ENCODE assay signal across 8 cellular contexts in the genomic region with DNA sequence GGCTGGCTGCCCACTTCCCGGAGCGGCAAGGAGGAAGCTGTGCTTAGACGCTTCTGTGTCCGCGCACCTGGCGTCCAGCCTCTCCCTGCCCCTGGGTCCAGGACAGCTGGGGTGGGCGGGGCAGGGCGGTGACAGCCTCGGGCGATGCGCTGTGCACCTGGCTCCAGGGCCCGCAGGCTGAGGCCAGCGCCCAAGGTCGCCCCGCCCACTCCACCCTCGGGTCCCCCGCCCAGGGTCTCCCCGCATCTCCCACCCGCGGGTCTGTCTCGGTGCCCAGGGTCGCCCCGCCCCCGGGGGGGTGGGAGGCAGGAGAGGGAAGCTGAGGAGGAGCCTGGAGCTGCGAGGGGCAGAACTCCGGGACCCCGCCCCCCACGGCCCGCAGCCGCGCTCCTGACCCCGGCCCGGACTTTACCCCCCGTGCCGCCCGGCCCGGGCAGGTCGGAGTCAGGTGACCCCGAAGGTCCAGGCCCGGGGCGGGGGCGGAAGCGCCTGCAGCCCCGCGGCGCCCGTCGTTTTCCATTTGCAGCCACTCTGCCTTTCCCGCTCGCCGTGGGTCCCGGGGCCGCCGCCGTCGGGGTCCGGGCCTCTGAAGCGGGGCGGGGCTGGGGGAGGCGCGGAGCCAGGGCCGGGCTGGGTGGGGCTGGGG. TPM values are rescaled to one million over a fixed set of nuclear protein-coding genes. Genes with fewer than 3 reads are reported as not detected.
DNase-seq lines count a peak whose midpoint lies in the region; ATAC-seq and TF ChIP-seq lines count a peak whose summit lies in the region.

A gene with protein sequence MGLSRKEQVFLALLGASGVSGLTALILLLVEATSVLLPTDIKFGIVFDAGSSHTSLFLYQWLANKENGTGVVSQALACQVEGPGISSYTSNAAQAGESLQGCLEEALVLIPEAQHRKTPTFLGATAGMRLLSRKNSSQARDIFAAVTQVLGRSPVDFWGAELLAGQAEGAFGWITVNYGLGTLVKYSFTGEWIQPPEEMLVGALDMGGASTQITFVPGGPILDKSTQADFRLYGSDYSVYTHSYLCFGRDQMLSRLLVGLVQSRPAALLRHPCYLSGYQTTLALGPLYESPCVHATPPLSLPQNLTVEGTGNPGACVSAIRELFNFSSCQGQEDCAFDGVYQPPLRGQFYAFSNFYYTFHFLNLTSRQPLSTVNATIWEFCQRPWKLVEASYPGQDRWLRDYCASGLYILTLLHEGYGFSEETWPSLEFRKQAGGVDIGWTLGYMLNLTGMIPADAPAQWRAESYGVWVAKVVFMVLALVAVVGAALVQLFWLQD (minus strand): TSS at position 69 of the 646 bp plus-strand sequence. CDS start 3,072 bp downstream, outside the sequence.

- no peak within 1 kb of the TSS for H3K9ac ChIP-seq in iPS-15b (ENCODE audit: low read depth, low read length)

- H3K4me1 Mint-ChIP-seq in Calu3 (ENCODE audit: low read depth, unreplicated experiment): peaks cover 6% of the 10 kb centered on the region
- peaks cover 9% of the 10 kb centered on the region for H3K4me1 Mint-ChIP-seq in activated T-helper 2 cell treated with anti-CD3 and anti-CD28 coated beads, Interferon-gamma antibody, Interleukin-2, Interleukin-4, amounts not matched to agents 10 μg/mL and 5 μg/mL and 100 μg/mL, durations not matched to agents 14 hours and 24 hours and 36 hours (ENCODE audit: low read depth)

- TF ChIP-seq CTCF in Calu3 (IDR thresholded peaks at IDR 0.05; ENCODE audit: unreplicated experiment): no peak

- DNase-seq in Calu3 (peak; percentile 71), LoVo (ENCODE audit: low spot score) (peak; percentile 79), medulla oblongata (ENCODE audit: extremely low spot score) (no peak), DMS114 treated with DMSO at 0.1 percent for 48 hours (lab: John Stamatoyannopoulos, UW; ENCODE audit: unreplicated experiment) (no peak)
- no peak for DNase-seq in activated T-helper 2 cell treated with anti-CD3 and anti-CD28 coated beads, Interferon-gamma antibody, Interleukin-2, Interleukin-4, amounts not matched to agents 10 μg/mL and 5 μg/mL and 100 μg/mL, durations not matched to agents 14 hours and 24 hours and 36 hours (ENCODE audit: low spot score)
- peak; percentile 27 for DNase-seq in stimulated activated naive CD8-positive, alpha-beta T cell treated with anti-CD3 and anti-CD28 coated beads, Interleukin-15, Interleukin-2, amounts not matched to agents 100 U/mL and 50 U/mL, for 24 hours
- DNase-seq in stimulated activated CD4-positive, alpha-beta T cell treated with anti-CD3 and anti-CD28 coated beads, Interleukin-4, amount 100 ng/mL, for 4 hours: no peak

- intact Hi-C loops in Calu3 (cut with micrococcal nuclease; ENCODE audit: unreplicated experiment): no loop called here
- intact Hi-C loops in activated T-helper 2 cell treated with anti-CD3 and anti-CD28 coated beads, Interferon-gamma antibody, Interleukin-2, Interleukin-4, amounts not matched to agents 10 μg/mL and 5 μg/mL and 100 μg/mL, durations not matched to agents 14 hours and 24 hours and 36 hours (cut with micrococcal nuclease): no loop called here

- ATAC-seq in stimulated activated naive CD8-positive, alpha-beta T cell treated with anti-CD3 and anti-CD28 coated beads, Interleukin-15, Interleukin-2, amounts not matched to agents 100 U/mL and 50 U/mL, for 24 hours: no peak

- peak within 1 kb of the TSS; percentile 32 for H3K4me3 ChIP-seq in iPS-15b (ENCODE audit: low read depth, low read length)

- no peaks in the 10 kb centered on the region for H3K36me3 ChIP-seq in iPS-15b (ENCODE audit: control insufficient read depth, insufficient read depth, low read length)

- no TSS peak for BruUV-seq in Calu3 (replicated peaks; lab: Mats Ljungman, UMichigan)

- peaks cover 3% of the 10 kb centered on the region for H3K4me1 ChIP-seq in iPS-15b (ENCODE audit: control insufficient read depth, insufficient read depth, low read length)

- H3K27ac Mint-ChIP-seq in Calu3 (ENCODE audit: unreplicated experiment): peak within 1 kb of the TSS; percentile 66
- no peak within 1 kb of the TSS for H3K27ac Mint-ChIP-seq in activated T-helper 2 cell treated with anti-CD3 and anti-CD28 coated beads, Interferon-gamma antibody, Interleukin-2, Interleukin-4, amounts not matched to agents 10 μg/mL and 5 μg/mL and 100 μg/mL, durations not matched to agents 14 hours and 24 hours and 36 hours

- peaks cover 12% of the 10 kb centered on the region for H3K36me3 Mint-ChIP-seq in Calu3 (ENCODE audit: insufficient read depth, unreplicated experiment)
- no peaks in the 10 kb centered on the region for H3K36me3 Mint-ChIP-seq in activated T-helper 2 cell treated with anti-CD3 and anti-CD28 coated beads, Interferon-gamma antibody, Interleukin-2, Interleukin-4, amounts not matched to agents 10 μg/mL and 5 μg/mL and 100 μg/mL, durations not matched to agents 14 hours and 24 hours and 36 hours (ENCODE audit: low read depth)

- H3K9me3 Mint-ChIP-seq in Calu3 (ENCODE audit: low read depth, unreplicated experiment): no peaks in the 10 kb centered on the region
- H3K9me3 Mint-ChIP-seq in activated T-helper 2 cell treated with anti-CD3 and anti-CD28 coated beads, Interferon-gamma antibody, Interleukin-2, Interleukin-4, amounts not matched to agents 10 μg/mL and 5 μg/mL and 100 μg/mL, durations not matched to agents 14 hours and 24 hours and 36 hours: no peaks in the 10 kb centered on the region

- no peaks in the 10 kb centered on the region for H3K27me3 Mint-ChIP-seq in Calu3 (ENCODE audit: unreplicated experiment)
- peaks cover 11% of the 10 kb centered on the region for H3K27me3 Mint-ChIP-seq in activated T-helper 2 cell treated with anti-CD3 and anti-CD28 coated beads, Interferon-gamma antibody, Interleukin-2, Interleukin-4, amounts not matched to agents 10 μg/mL and 5 μg/mL and 100 μg/mL, durations not matched to agents 14 hours and 24 hours and 36 hours (ENCODE audit: low read depth)

- no peaks in the 10 kb centered on the region for H3K27me3 ChIP-seq in iPS-15b (ENCODE audit: control insufficient read depth, insufficient read depth, low read length)

- CTCF ChIA-PET in Calu3 (lab: Charles Lee): interaction anchor here (0.6 to 1.8 kb wide), 7 partner anchors 11 to 155 kb away, joined by 3 to 11 read pairs (median 5); partner anchors contain the start of genes EXD3, NOXA1 and NRARP

- peak within 1 kb of the TSS; percentile 72 for H3K4me3 Mint-ChIP-seq in Calu3 (ENCODE audit: low read depth, unreplicated experiment)
- H3K4me3 Mint-ChIP-seq in activated T-helper 2 cell treated with anti-CD3 and anti-CD28 coated beads, Interferon-gamma antibody, Interleukin-2, Interleukin-4, amounts not matched to agents 10 μg/mL and 5 μg/mL and 100 μg/mL, durations not matched to agents 14 hours and 24 hours and 36 hours (ENCODE audit: low read depth): peak within 1 kb of the TSS; percentile 68

- H3K9me3 ChIP-seq in iPS-15b (ENCODE audit: control insufficient read depth, insufficient read depth, low read length): no peaks in the 10 kb centered on the region

RNA-seq across cellular contexts. Expression of the gene that starts here (rescaled TPM):
- total RNA-seq in Calu3 (2022): 0.97 and 1.6 TPM in 2 replicates
- not detected in 2 replicates for total RNA-seq in activated T-helper 2 cell treated with anti-CD3 and anti-CD28 coated beads, Interferon-gamma antibody, Interleukin-2, Interleukin-4, amounts not matched to agents 10 μg/mL and 5 μg/mL and 100 μg/mL, durations not matched to agents 14 hours and 24 hours and 36 hours

Comparison
In these comparisons a context has a peak if more than half of its experiments do, and no peak if none do; other contexts are left out.
1. DNase-seq: peak in Calu3 (single experiment), LoVo (single experiment) and stimulated activated naive CD8-positive, alpha-beta T cell treated with anti-CD3 and anti-CD28 coated beads, Interleukin-15, Interleukin-2, amounts not matched to agents 100 U/mL and 50 U/mL, for 24 hours (single experiment); none in activated T-helper 2 cell treated with anti-CD3 and anti-CD28 coated beads, Interferon-gamma antibody, Interleukin-2, Interleukin-4, amounts not matched to agents 10 μg/mL and 5 μg/mL and 100 μg/mL, durations not matched to agents 14 hours and 24 hours and 36 hours (single experiment), medulla oblongata (single experiment), DMS114 treated with DMSO at 0.1 percent for 48 hours (single experiment) and stimulated activated CD4-positive, alpha-beta T cell treated with anti-CD3 and anti-CD28 coated beads, Interleukin-4, amount 100 ng/mL, for 4 hours (0 of 2).